In the genomic region with DNA sequence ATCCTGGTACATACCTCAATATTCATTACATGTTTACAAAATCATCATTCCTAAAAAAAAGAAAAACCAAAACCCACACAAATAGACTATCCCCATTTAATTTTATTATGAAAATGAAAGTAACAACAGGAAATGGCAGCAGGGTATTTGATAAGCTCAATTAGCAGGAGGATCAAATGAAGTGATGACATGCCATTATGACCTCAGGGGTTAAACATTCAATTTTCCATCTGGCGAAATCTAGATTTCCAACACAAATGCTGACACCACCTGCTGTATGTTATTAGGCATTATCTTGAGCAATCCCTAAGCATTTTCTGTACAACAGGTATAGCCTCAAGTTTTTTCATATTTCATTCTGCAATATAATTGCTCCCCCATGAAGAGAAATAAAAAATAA, we compare ENCODE assay signal across 14 cellular contexts. TPM values are rescaled to one million over a fixed set of nuclear protein-coding genes. Genes with fewer than 3 reads are reported as not detected.
DNase-seq lines count a peak whose midpoint lies in the region; ATAC-seq and TF ChIP-seq lines count a peak whose summit lies in the region.
"Had no signal": no experiment of that assay in that cellular context is flagged by ENCODE, and none has a peak within 500 bp of the region (broad histone marks: within the 10 kb centered on the region; RNA-seq: fewer than 3 reads in every experiment).

No MANE protein-coding gene starts in this region.

- DNase-seq in activated naive CD4-positive, alpha-beta T cell (lab: John Stamatoyannopoulos, UW) = no peak
- DNase-seq in amniotic epithelial cell (ENCODE audit: low read depth) (peak; percentile 31), amygdala (lab: John Stamatoyannopoulos, UW) (no peak), aorta (no peak), esophagus muscularis mucosa (ENCODE audit: extremely low spot score) (no peak)
- DNase-seq in naive thymus-derived CD8-positive, alpha-beta T cell = no peak
- DNase-seq: DMS79 treated with DMSO at 0.1 percent for 48 hours, MG63, NCI-H2107, PC-3, psoas muscle had no signal

- intact Hi-C loops in aorta (cut with DNase I) = no loop called here
- intact Hi-C loops in esophagus muscularis mucosa (cut with DNase I) = no loop called here

- H3K4me1 Mint-ChIP-seq in activated naive CD4-positive, alpha-beta T cell treated with anti-CD3 and anti-CD28 coated beads, Interleukin-2, amount 50 U/mL, for 24 hours = peaks cover 22% of the 10 kb centered on the region
- peaks cover 8 to 10% (median 9%) of the 10 kb centered on the region in 4 donors for H3K4me1 Mint-ChIP-seq in naive thymus-derived CD8-positive, alpha-beta T cell

- H3K27me3 ChIP-seq in HUES64 (ENCODE audit: insufficient read depth, low read length) (no peaks in the 10 kb centered on the region), aorta (ENCODE audit: control insufficient read depth in 1 of 2, insufficient read depth in 2 of 2, low read length in 1 of 2) (no peaks in the 10 kb centered on the region), esophagus muscularis mucosa (no peaks in the 10 kb centered on the region)
- H3K27me3 ChIP-seq: MG63 had no signal

- peak overlapping the region; percentile 23; the same call in 1 of the 2 replicates for H3K27ac ChIP-seq in HUES64 (ENCODE audit: low read depth, low read length)
- no peak overlapping the region for H3K27ac ChIP-seq in aorta (ENCODE audit: low read depth in 1 of 2, low read length in 2 of 2)
- no peak overlapping the region for H3K27ac ChIP-seq in esophagus muscularis mucosa (replicated peaks in 1 of 4)
- H3K27ac ChIP-seq: psoas muscle, thoracic aorta had no signal

- H3K4me3 ChIP-seq in HUES64 (ENCODE audit: low read length) (no peak overlapping the region), aorta (ENCODE audit: low read length in 2 of 2) (no peak overlapping the region), esophagus muscularis mucosa (no peak overlapping the region)
- H3K4me3 ChIP-seq: MG63, psoas muscle, thoracic aorta had no signal

- POLR2A ChIA-PET in naive thymus-derived CD8-positive, alpha-beta T cell (lab: Charles Lee) = interaction anchor here (0.7 to 1.1 kb wide), 3 partner anchors 52 to 908 kb away, joined by 3 to 5 read pairs (median 4); no protein-coding TSS in a partner anchor

- peaks cover 21% of the 10 kb centered on the region for H3K36me3 Mint-ChIP-seq in activated naive CD4-positive, alpha-beta T cell treated with anti-CD3 and anti-CD28 coated beads, Interleukin-2, amount 50 U/mL, for 24 hours
- peaks cover 9 to 27% (median 18%) of the 10 kb centered on the region in 3 donors for H3K36me3 Mint-ChIP-seq in naive thymus-derived CD8-positive, alpha-beta T cell

- no peak for TF ChIP-seq POLR2A in esophagus muscularis mucosa (IDR thresholded peaks at IDR 0.05; ENCODE audit: low read depth)

- no peak for TF ChIP-seq CTCF in esophagus muscularis mucosa (IDR thresholded peaks at IDR 0.05)

- ATAC-seq in naive thymus-derived CD8-positive, alpha-beta T cell = no peak
- ATAC-seq in aorta (ENCODE audit: low FRiP score) = no peak
- ATAC-seq: PC-3, psoas muscle had no signal

- no peak overlapping the region for H3K27ac Mint-ChIP-seq in activated naive CD4-positive, alpha-beta T cell treated with anti-CD3 and anti-CD28 coated beads, Interleukin-2, amount 50 U/mL, for 24 hours
- H3K27ac Mint-ChIP-seq in naive thymus-derived CD8-positive, alpha-beta T cell = peak overlapping the region in 6 of 10 donors; percentile 40 to 89 (median 82)

- H3K4me3 Mint-ChIP-seq in activated naive CD4-positive, alpha-beta T cell treated with anti-CD3 and anti-CD28 coated beads, Interleukin-2, amount 50 U/mL, for 24 hours = peak overlapping the region; percentile 37
- H3K4me3 Mint-ChIP-seq in naive thymus-derived CD8-positive, alpha-beta T cell = peak overlapping the region; percentile 15 to 70 (median 47)

- WGBS in HUES64 = 91% methylated on average over 1 of the region's 1 CpG
- WGBS in aorta, 2 donors = 93 to 100% methylated on average over 1 of the region's 1 CpG
- 78% methylated on average over 1 of the region's 1 CpG for WGBS in esophagus muscularis mucosa

- no peak overlapping the region for H3K9ac ChIP-seq in HUES64 (ENCODE audit: low read depth, low read length)

- H3K9me3 ChIP-seq in HUES64 (ENCODE audit: insufficient read depth, low read depth, low read length) = no peaks in the 10 kb centered on the region
- H3K9me3 ChIP-seq in aorta (ENCODE audit: control insufficient read depth, low read length) = no peaks in the 10 kb centered on the region
- H3K9me3 ChIP-seq in esophagus muscularis mucosa = no peaks in the 10 kb centered on the region
- H3K9me3 ChIP-seq: MG63, psoas muscle, thoracic aorta had no signal

- TF ChIP-seq EP300 in esophagus muscularis mucosa (IDR thresholded peaks at IDR 0.05) = no peak

- H3K27me3 Mint-ChIP-seq in activated naive CD4-positive, alpha-beta T cell treated with anti-CD3 and anti-CD28 coated beads, Interleukin-2, amount 50 U/mL, for 24 hours = no peaks in the 10 kb centered on the region
- H3K27me3 Mint-ChIP-seq in naive thymus-derived CD8-positive, alpha-beta T cell = no peaks in the 10 kb centered on the region

- H3K36me3 ChIP-seq in HUES64 (ENCODE audit: insufficient read depth, low read length) (peaks cover 17% of the 10 kb centered on the region), aorta (ENCODE audit: control insufficient read depth in 1 of 2, insufficient read depth in 2 of 2, low read length in 1 of 2) (no peaks in the 10 kb centered on the region), esophagus muscularis mucosa (peaks cover 5 to 22% (median 9%) of the 10 kb centered on the region in 4 donors)
- H3K36me3 ChIP-seq: MG63, thoracic aorta had no signal

- H3K4me1 ChIP-seq in HUES64 (ENCODE audit: insufficient read depth, low read length) = peaks cover 16% of the 10 kb centered on the region
- no peaks in the 10 kb centered on the region for H3K4me1 ChIP-seq in aorta (ENCODE audit: control insufficient read depth in 1 of 2, insufficient read depth in 2 of 2, low read length in 2 of 2)
- no peaks in the 10 kb centered on the region for H3K4me1 ChIP-seq in esophagus muscularis mucosa
- H3K4me1 ChIP-seq: psoas muscle had no signal

- no peaks in the 10 kb centered on the region for H3K9me3 Mint-ChIP-seq in activated naive CD4-positive, alpha-beta T cell treated with anti-CD3 and anti-CD28 coated beads, Interleukin-2, amount 50 U/mL, for 24 hours
- no peaks in the 10 kb centered on the region for H3K9me3 Mint-ChIP-seq in naive thymus-derived CD8-positive, alpha-beta T cell

RNA-seq across cellular contexts. Expression of gene SHQ1, which starts 57.1 kb away (rescaled TPM):
- polyA plus RNA-seq in HUES64 (2013, experiment 1 of 2) = 20.4 TPM
- polyA plus RNA-seq in HUES64 (2013, experiment 2 of 2) = 19.9 TPM
- 10 to 100 TPM; 23.4 to 26.4 TPM for total RNA-seq in naive thymus-derived CD8-positive, alpha-beta T cell
- 10 to 100 TPM; 14.8 to 22.7 (median 16.5) TPM for polyA plus RNA-seq in naive thymus-derived CD8-positive, alpha-beta T cell
- 10 to 100 TPM; 17.0 to 19.0 TPM for total RNA-seq in aorta
- polyA plus RNA-seq in aorta = 1 to 10 TPM; 6.0 to 6.9 TPM
- 10 to 100 TPM in 3 of 4 donors, 1 to 10 TPM in 1; 8.7 to 19.9 (median 12.4) TPM for total RNA-seq in esophagus muscularis mucosa
